16 cellular contexts compared by ENCODE assay signal in genomic region chr2:151916632-151917031, GRCh38.
A peak's percentile ranks its signal among the peaks of the same experiment; 100 is the strongest.
DNase-seq lines count a peak whose midpoint lies in the region; ATAC-seq, FAIRE-seq and TF ChIP-seq lines count a peak whose summit lies in the region.
"Had no signal": no experiment of that assay in that cellular context is flagged by ENCODE, and none has a peak within 500 bp of the region (broad histone marks: within the 10 kb centered on the region; RNA-seq: fewer than 3 reads in every experiment).

No MANE protein-coding gene starts in this region.

- TF ChIP-seq CTCF in HepG2 (CRISPR knock-in tag; IDR thresholded peaks at IDR 0.05) (peak; percentile 23), right lobe of liver (IDR thresholded peaks at IDR 0.05) (no peak), osteoblast (IDR thresholded peaks at IDR 0.05; ENCODE audit: extremely low read depth, low read depth, low read length) (no peak)

- POLR2A ChIA-PET in HepG2 (lab: Yijun Ruan, JAX), result interaction anchor here (1.3 kb wide), 1 partner anchor 88 kb away, joined by 3 read pairs; the partner anchor contains the start of gene ARL5A

- no peak for TF ChIP-seq POLR2A in HepG2 (IDR thresholded peaks at IDR 0.05; ENCODE audit: insufficient read depth in 1 of 2, low read depth in 2 of 2, low read length in 2 of 2)
- TF ChIP-seq POLR2A in right lobe of liver (IDR thresholded peaks at IDR 0.05), result no peak

- H3K4me2 ChIP-seq in HepG2 (ENCODE audit: low read depth, low read length) (no peak overlapping the region), osteoblast (ENCODE audit: insufficient read depth, low read length) (no peak overlapping the region)

- H3K4me1 ChIP-seq in HepG2 (ENCODE audit: insufficient read depth, low read length), result peaks cover 8% of the 10 kb centered on the region; the same call in 1 of the 2 replicates
- H3K4me1 ChIP-seq in right lobe of liver, result no peaks in the 10 kb centered on the region
- peaks cover 17% of the 10 kb centered on the region for H3K4me1 ChIP-seq in adipocyte (ENCODE audit: control insufficient read depth, insufficient read depth, low read length)
- H3K4me1 ChIP-seq in osteoblast (ENCODE audit: insufficient read depth, low read length), result no peaks in the 10 kb centered on the region

- H3K9ac ChIP-seq in HepG2 (ENCODE audit: insufficient read depth, low read depth, low read length) (no peak overlapping the region), adipocyte (ENCODE audit: low read length) (no peak overlapping the region)

- H3K79me2 ChIP-seq in HepG2 (ENCODE audit: insufficient read depth, low read length) (no peaks in the 10 kb centered on the region), osteoblast (ENCODE audit: insufficient read depth, low read length) (no peaks in the 10 kb centered on the region)

- no peak for TF ChIP-seq RAD21 in HepG2 (CRISPR knock-in tag; IDR thresholded peaks at IDR 0.05)

- DNase-seq in HepG2 (ENCODE audit: low spot score) (no peak), right lobe of liver (no peak), NCI-H2227 treated with DMSO at 0.1 percent for 48 hours (lab: John Stamatoyannopoulos, UW) (peak; percentile 66), adipocyte (ENCODE audit: low read depth) (peak; percentile 71), osteoblast (ENCODE audit: insufficient read length, low spot score, missing footprints) (no peak), cortex of kidney (lab: John Stamatoyannopoulos, UW) (no peak)
- DNase-seq: CD4-positive, alpha-beta T cell; DMS53; H7; MV-4-11; NCI-H146; NCI-H510A treated with DMSO at 0.1 percent for 48 hours; SW 1271 had no signal

- H3K27ac ChIP-seq in HepG2 (ENCODE audit: extremely low read length, insufficient read depth, low read length) (no peak overlapping the region), right lobe of liver (no peak overlapping the region), osteoblast (ENCODE audit: low read depth, low read length) (no peak overlapping the region)
- H3K27ac ChIP-seq: RWPE1 had no signal

- no peak overlapping the region for H3K4me3 ChIP-seq in HepG2 (replicated peaks in 1 of 3; ENCODE audit: insufficient read depth in 1 of 3, low read depth in 2 of 3, low read length in 3 of 3)
- no peak overlapping the region for H3K4me3 ChIP-seq in right lobe of liver
- no peak overlapping the region for H3K4me3 ChIP-seq in adipocyte (ENCODE audit: low read length)
- no peak overlapping the region for H3K4me3 ChIP-seq in osteoblast (ENCODE audit: insufficient read depth, low read length)

- no TSS peak for BruUV-seq in HepG2 (replicated peaks; lab: Mats Ljungman, UMichigan)

- H3K36me3 ChIP-seq in HepG2 (replicated peaks in 1 of 2; ENCODE audit: control insufficient read depth in 1 of 2, insufficient read depth in 2 of 2, low read length in 2 of 2) (no peaks in the 10 kb centered on the region), right lobe of liver (no peaks in the 10 kb centered on the region), adipocyte (ENCODE audit: control insufficient read depth, insufficient read depth, low read length, severe bottlenecking) (no peaks in the 10 kb centered on the region), osteoblast (ENCODE audit: insufficient read depth, low read length) (no peaks in the 10 kb centered on the region)

- no peaks in the 10 kb centered on the region for H4K20me1 ChIP-seq in HepG2 (ENCODE audit: insufficient read depth, low read length)
- H4K20me1 ChIP-seq in osteoblast (ENCODE audit: insufficient read depth, low read length), result no peaks in the 10 kb centered on the region

- CTCF ChIA-PET in HepG2 (lab: Yijun Ruan, JAX; ENCODE audit: low intra/inter-chr PET ratio, low total read pairs), result no interaction called here

- 93% methylated on average over 5 of the region's 5 CpGs for WGBS in HepG2 (ENCODE audit: low lambda C conversion rate)
- WGBS in right lobe of liver (ENCODE audit: insufficient coverage, low coverage, low lambda C conversion rate, missing lambda C conversion rate), result 65% methylated on average over 5 of the region's 5 CpGs

- TF ChIP-seq EP300 in HepG2 (IDR thresholded peaks at IDR 0.05; ENCODE audit: low read depth in 2 of 2, low read length in 2 of 2) (no peak), HepG2 (CRISPR knock-in tag; IDR thresholded peaks at IDR 0.05; ENCODE audit: borderline replicate concordance) (no peak)

- intact Hi-C loops in HepG2 (cut with micrococcal nuclease; ENCODE audit: unreplicated experiment), result no loop called here
- intact Hi-C loops in right lobe of liver (cut with DNase I), result no loop called here

- no peak overlapping the region for H2AFZ ChIP-seq in HepG2 (ENCODE audit: low read length)
- H2AFZ ChIP-seq in osteoblast (ENCODE audit: low read length), result no peak overlapping the region

- FAIRE-seq in HepG2 (lab: Jason Lieb, UNC), result no peak
- FAIRE-seq: GM19239 had no signal

- ATAC-seq in HepG2 (no peak), right lobe of liver (no peak), HG02840 (IDR thresholded peaks at IDR 0.05; ENCODE audit: low FRiP score, unreplicated experiment) (no peak)

- H3K9me3 ChIP-seq in HepG2 (ENCODE audit: low read length) (no peaks in the 10 kb centered on the region), right lobe of liver (no peaks in the 10 kb centered on the region), adipocyte (ENCODE audit: control insufficient read depth, low read length) (no peaks in the 10 kb centered on the region), osteoblast (ENCODE audit: low read depth, low read length) (no peaks in the 10 kb centered on the region)

- in situ Hi-C loops in HepG2 (cut with HindIII; ENCODE audit: extremely low pct_ligation_motif_present, low pct_unique_long_range_greater_than_20kb), result no loop called here

- H3K27me3 ChIP-seq in HepG2 (ENCODE audit: control insufficient read depth in 1 of 2, insufficient read depth in 2 of 2, low read length in 2 of 2) (no peaks in the 10 kb centered on the region), right lobe of liver (no peaks in the 10 kb centered on the region), adipocyte (replicated peaks; ENCODE audit: control insufficient read depth, insufficient read depth, low read length) (no peaks in the 10 kb centered on the region), osteoblast (ENCODE audit: insufficient read depth, low read length) (no peaks in the 10 kb centered on the region)

TF ChIP-seq in HepG2, 621 proteins besides CTCF, POLR2A, EP300 and RAD21 (continues in another document):
- TF ChIP-seq ZNF124 (CRISPR knock-in tag; IDR thresholded peaks at IDR 0.05) (no peak), BRCA1 (CRISPR knock-in tag; IDR thresholded peaks at IDR 0.05) (no peak), ATF7 (IDR thresholded peaks at IDR 0.05) (no peak), ATF7 (CRISPR knock-in tag; IDR thresholded peaks at IDR 0.05) (no peak), MAX (IDR thresholded peaks at IDR 0.05) (no peak), ATM (IDR thresholded peaks at IDR 0.05; ENCODE audit: borderline replicate concordance) (no peak), ZNF598 (CRISPR knock-in tag; IDR thresholded peaks at IDR 0.05; ENCODE audit: borderline replicate concordance) (no peak), SMC3 (IDR thresholded peaks at IDR 0.05; ENCODE audit: low read length) (no peak), KDM5A (IDR thresholded peaks at IDR 0.05; ENCODE audit: borderline replicate concordance, low read length) (no peak), ZBED4 (CRISPR knock-in tag; IDR thresholded peaks at IDR 0.05; ENCODE audit: borderline replicate concordance) (no peak), ZNF766 (CRISPR knock-in tag; IDR thresholded peaks at IDR 0.05; ENCODE audit: borderline replicate concordance) (no peak), MEF2D (CRISPR knock-in tag; IDR thresholded peaks at IDR 0.05) (no peak), MNT (IDR thresholded peaks at IDR 0.05) (no peak), ZNF382 (CRISPR knock-in tag; IDR thresholded peaks at IDR 0.05; ENCODE audit: borderline replicate concordance) (no peak)

Comparison
In these comparisons a context has a peak if more than half of its experiments do, and no peak if none do; other contexts are left out.
1. DNase-seq: peak in NCI-H2227 treated with DMSO at 0.1 percent for 48 hours (single experiment) and adipocyte (single experiment); none in HepG2 (single experiment), right lobe of liver (0 of 3), osteoblast (single experiment) and cortex of kidney (single experiment).